Comparison of ENCODE assay signal across 10 cellular contexts in the genomic region with DNA sequence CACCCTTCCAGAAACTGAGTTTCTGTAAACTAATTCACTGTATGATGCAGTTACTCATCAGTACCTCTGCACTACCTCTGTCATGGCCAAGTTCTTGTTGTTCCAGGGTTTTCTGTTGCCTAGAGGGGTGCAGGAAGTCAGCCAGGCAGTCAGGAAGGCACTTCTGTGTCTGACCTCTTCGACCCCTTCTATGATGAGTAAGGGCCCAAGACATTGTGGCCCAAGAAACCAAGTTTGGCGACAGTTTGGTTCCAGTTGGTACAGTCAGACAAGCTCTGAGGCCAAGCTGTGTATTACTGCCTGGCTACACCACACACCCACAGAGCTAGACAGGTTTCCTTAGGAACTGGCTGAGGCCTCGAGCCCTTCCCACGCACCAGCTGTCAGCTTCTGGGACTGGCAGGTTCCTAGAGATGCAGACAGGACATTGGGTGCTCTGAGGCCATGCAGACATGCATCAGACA. TPM values are rescaled to one million over a fixed set of nuclear protein-coding genes. Genes with fewer than 3 reads are reported as not detected.
DNase-seq lines count a peak whose midpoint lies in the region; ATAC-seq lines count a peak whose summit lies in the region.
"Had no signal": no experiment of that assay in that cellular context is flagged by ENCODE, and none has a peak within 500 bp of the region (broad histone marks: within the 10 kb centered on the region; RNA-seq: fewer than 3 reads in every experiment).

No MANE protein-coding gene starts in this region.

- POLR2A ChIA-PET in activated CD4-positive, alpha-beta T cell treated with anti-CD3 and anti-CD28 coated beads, Interleukin-2, amount 10 ng/mL, durations not matched to agents 7 days and 5 days (lab: Charles Lee), result interaction anchor here (0.6 kb wide), 1 partner anchor 702 kb away, joined by 3 read pairs; no protein-coding TSS in a partner anchor

- peak overlapping the region; percentile 34 for H3K27ac Mint-ChIP-seq in activated CD4-positive, alpha-beta T cell treated with anti-CD3 and anti-CD28 coated beads, Interleukin-2, amount 10 ng/mL, durations not matched to agents 7 days and 5 days

- H3K27me3 Mint-ChIP-seq in activated CD4-positive, alpha-beta T cell treated with anti-CD3 and anti-CD28 coated beads, Interleukin-2, amount 10 ng/mL, durations not matched to agents 7 days and 5 days, result no peaks in the 10 kb centered on the region
- H3K27me3 Mint-ChIP-seq: naive B cell had no signal

- peaks cover 79% of the 10 kb centered on the region for H3K36me3 Mint-ChIP-seq in activated CD4-positive, alpha-beta T cell treated with anti-CD3 and anti-CD28 coated beads, Interleukin-2, amount 10 ng/mL, durations not matched to agents 7 days and 5 days (ENCODE audit: low read depth)

- H3K9me3 Mint-ChIP-seq in activated CD4-positive, alpha-beta T cell treated with anti-CD3 and anti-CD28 coated beads, Interleukin-2, amount 10 ng/mL, durations not matched to agents 7 days and 5 days, result no peaks in the 10 kb centered on the region
- H3K9me3 Mint-ChIP-seq: naive B cell; T-helper 1 cell treated with Interleukin-12 subunit alpha and Interleukin-12 subunit beta and Interleukin-4 antibody, amounts not matched to agents 30 μg/mL and 1 μg/mL, for 36 hours had no signal

- ATAC-seq in Right ventricle myocardium superior (ENCODE audit: poor library complexity) (peak; percentile 42), GM21526 (IDR thresholded peaks at IDR 0.05; ENCODE audit: low FRiP score, unreplicated experiment) (no peak)

- no peak for DNase-seq in activated CD4-positive, alpha-beta T cell treated with anti-CD3 and anti-CD28 coated beads, Interleukin-2, amount 10 ng/mL, durations not matched to agents 7 days and 5 days
- DNase-seq in activated CD4-positive, alpha-beta T cell treated with anti-CD3 and anti-CD28 coated beads, Interleukin-2, amount 50 U/mL, for 1 hour, result no peak
- peak; percentile 41 for DNase-seq in SHP77 treated with DMSO at 0.1 percent for 48 hours (lab: John Stamatoyannopoulos, UW)
- no peak for DNase-seq in Right ventricle myocardium superior
- peak; percentile 70 for DNase-seq in superior temporal gyrus (ENCODE audit: extremely low spot score)
- DNase-seq in germinal center (ENCODE audit: low spot score), result no peak
- no peak for DNase-seq in COLO829 (ENCODE audit: low spot score)
- DNase-seq: naive B cell had no signal

- H3K4me1 Mint-ChIP-seq in activated CD4-positive, alpha-beta T cell treated with anti-CD3 and anti-CD28 coated beads, Interleukin-2, amount 10 ng/mL, durations not matched to agents 7 days and 5 days, result peaks cover 58% of the 10 kb centered on the region

- H3K4me3 Mint-ChIP-seq in activated CD4-positive, alpha-beta T cell treated with anti-CD3 and anti-CD28 coated beads, Interleukin-2, amount 10 ng/mL, durations not matched to agents 7 days and 5 days, result no peak overlapping the region
- H3K4me3 Mint-ChIP-seq: T-helper 1 cell treated with Interleukin-12 subunit alpha and Interleukin-12 subunit beta and Interleukin-4 antibody, amounts not matched to agents 30 μg/mL and 1 μg/mL, for 36 hours had no signal

- intact Hi-C loops in Right ventricle myocardium superior (cut with DNase I), result no loop called here

- CTCF ChIA-PET in activated CD4-positive, alpha-beta T cell treated with anti-CD3 and anti-CD28 coated beads, Interleukin-2, amount 10 ng/mL, durations not matched to agents 7 days and 5 days (lab: Charles Lee), result interaction anchor here (0.8 to 3.2 kb wide), 7 partner anchors 10 to 306 kb away, joined by 3 to 15 read pairs (median 4); a partner anchor contains a TSS

RNA-seq across cellular contexts. Expression of gene TRAF3IP2, which starts 41.2 kb away (rescaled TPM):
- total RNA-seq in activated CD4-positive, alpha-beta T cell treated with anti-CD3 and anti-CD28 coated beads, Interleukin-2, amount 10 ng/mL, durations not matched to agents 7 days and 5 days, result 10 to 100 TPM; 30.2 to 34.1 TPM
- 10.0 TPM for total RNA-seq in Right ventricle myocardium superior

Comparison
In these comparisons a context has a peak if more than half of its experiments do, and no peak if none do; other contexts are left out.
1. DNase-seq: peak in SHP77 treated with DMSO at 0.1 percent for 48 hours (single experiment) and superior temporal gyrus (single experiment); none in activated CD4-positive, alpha-beta T cell treated with anti-CD3 and anti-CD28 coated beads, Interleukin-2, amount 10 ng/mL, durations not matched to agents 7 days and 5 days (single experiment), activated CD4-positive, alpha-beta T cell treated with anti-CD3 and anti-CD28 coated beads, Interleukin-2, amount 50 U/mL, for 1 hour (single experiment), Right ventricle myocardium superior (single experiment), germinal center (single experiment) and COLO829 (single experiment).